Comparison of ENCODE assay signal across 1 cellular context in the genomic region with DNA sequence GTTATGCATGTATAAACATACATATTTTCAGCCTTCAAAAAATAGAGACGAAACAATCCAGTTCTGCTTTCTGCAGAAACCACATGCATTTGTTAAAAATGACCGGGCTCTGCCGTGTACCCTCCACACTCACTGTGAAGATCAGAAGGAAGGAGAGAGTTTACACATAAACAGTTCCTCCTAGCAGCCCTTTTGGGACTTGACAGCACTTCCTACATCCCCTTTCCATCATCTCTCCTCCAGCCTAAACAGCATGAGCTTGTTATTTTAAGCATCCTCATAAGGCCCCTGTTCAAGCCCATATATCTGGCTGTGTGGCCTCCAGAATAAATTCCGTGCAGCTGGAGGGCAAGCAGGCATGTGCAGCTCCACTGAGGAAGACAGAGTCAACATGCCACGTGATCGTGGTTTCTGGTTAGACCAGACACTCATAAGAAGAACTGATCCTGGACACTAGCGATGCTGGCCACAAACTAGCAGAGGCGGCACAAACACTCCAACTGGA.
TF ChIP-seq lines count a peak whose summit lies in the region.

No MANE protein-coding gene starts in this region.

TF ChIP-seq in GM12878, 131 proteins besides CTCF, POLR2A, EP300 and RAD21 (continued from another document):
- TF ChIP-seq, protein P1, sequence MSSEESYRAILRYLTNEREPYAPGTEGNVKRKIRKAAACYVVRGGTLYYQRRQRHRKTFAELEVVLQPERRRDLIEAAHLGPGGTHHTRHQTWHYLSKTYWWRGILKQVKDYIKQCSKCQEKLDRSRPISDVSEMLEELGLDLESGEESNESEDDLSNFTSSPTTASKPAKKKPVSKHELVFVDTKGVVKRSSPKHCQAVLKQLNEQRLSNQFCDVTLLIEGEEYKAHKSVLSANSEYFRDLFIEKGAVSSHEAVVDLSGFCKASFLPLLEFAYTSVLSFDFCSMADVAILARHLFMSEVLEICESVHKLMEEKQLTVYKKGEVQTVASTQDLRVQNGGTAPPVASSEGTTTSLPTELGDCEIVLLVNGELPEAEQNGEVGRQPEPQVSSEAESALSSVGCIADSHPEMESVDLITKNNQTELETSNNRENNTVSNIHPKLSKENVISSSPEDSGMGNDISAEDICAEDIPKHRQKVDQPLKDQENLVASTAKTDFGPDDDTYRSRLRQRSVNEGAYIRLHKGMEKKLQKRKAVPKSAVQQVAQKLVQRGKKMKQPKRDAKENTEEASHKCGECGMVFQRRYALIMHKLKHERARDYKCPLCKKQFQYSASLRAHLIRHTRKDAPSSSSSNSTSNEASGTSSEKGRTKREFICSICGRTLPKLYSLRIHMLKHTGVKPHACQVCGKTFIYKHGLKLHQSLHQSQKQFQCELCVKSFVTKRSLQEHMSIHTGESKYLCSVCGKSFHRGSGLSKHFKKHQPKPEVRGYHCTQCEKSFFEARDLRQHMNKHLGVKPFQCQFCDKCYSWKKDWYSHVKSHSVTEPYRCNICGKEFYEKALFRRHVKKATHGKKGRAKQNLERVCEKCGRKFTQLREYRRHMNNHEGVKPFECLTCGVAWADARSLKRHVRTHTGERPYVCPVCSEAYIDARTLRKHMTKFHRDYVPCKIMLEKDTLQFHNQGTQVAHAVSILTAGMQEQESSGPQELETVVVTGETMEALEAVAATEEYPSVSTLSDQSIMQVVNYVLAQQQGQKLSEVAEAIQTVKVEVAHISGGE (CRISPR knock-in tag; IDR thresholded peaks at IDR 0.05): no peak
- TF ChIP-seq ETV6 (conservative IDR thresholded peaks at IDR 0.05 in 1 of 2, IDR thresholded peaks at IDR 0.05 in 1 of 2; ENCODE audit: borderline replicate concordance in 1 of 2, low read depth in 1 of 2): peak in 1 of 2 experiments; percentile 64; a peak in 1 of 4 replicates
- TF ChIP-seq, protein P2, sequence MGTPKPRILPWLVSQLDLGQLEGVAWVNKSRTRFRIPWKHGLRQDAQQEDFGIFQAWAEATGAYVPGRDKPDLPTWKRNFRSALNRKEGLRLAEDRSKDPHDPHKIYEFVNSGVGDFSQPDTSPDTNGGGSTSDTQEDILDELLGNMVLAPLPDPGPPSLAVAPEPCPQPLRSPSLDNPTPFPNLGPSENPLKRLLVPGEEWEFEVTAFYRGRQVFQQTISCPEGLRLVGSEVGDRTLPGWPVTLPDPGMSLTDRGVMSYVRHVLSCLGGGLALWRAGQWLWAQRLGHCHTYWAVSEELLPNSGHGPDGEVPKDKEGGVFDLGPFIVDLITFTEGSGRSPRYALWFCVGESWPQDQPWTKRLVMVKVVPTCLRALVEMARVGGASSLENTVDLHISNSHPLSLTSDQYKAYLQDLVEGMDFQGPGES (IDR thresholded peaks at IDR 0.05): no peak
- TF ChIP-seq ZBED1 (IDR thresholded peaks at IDR 0.05; ENCODE audit: borderline replicate concordance): peak; percentile 58; the same call in 1 of the 2 replicates
- TF ChIP-seq, protein P3, sequence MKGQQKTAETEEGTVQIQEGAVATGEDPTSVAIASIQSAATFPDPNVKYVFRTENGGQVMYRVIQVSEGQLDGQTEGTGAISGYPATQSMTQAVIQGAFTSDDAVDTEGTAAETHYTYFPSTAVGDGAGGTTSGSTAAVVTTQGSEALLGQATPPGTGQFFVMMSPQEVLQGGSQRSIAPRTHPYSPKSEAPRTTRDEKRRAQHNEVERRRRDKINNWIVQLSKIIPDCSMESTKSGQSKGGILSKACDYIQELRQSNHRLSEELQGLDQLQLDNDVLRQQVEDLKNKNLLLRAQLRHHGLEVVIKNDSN (IDR thresholded peaks at IDR 0.05; ENCODE audit: borderline replicate concordance, extremely low read length, insufficient read depth, low read depth, low read length): peak; percentile 75
- TF ChIP-seq ZNF207 (IDR thresholded peaks at IDR 0.05; ENCODE audit: borderline replicate concordance): no peak
- TF ChIP-seq, protein P4, sequence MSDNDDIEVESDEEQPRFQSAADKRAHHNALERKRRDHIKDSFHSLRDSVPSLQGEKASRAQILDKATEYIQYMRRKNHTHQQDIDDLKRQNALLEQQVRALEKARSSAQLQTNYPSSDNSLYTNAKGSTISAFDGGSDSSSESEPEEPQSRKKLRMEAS (IDR thresholded peaks at IDR 0.05; ENCODE audit: low read depth, low read length): peak; percentile 57; the same call in 1 of the 2 replicates
- no peak for TF ChIP-seq CHD4 (IDR thresholded peaks at IDR 0.05)
- TF ChIP-seq KLF5 (IDR thresholded peaks at IDR 0.05; ENCODE audit: partially characterized antibody): no peak
- TF ChIP-seq POU2F2 (IDR thresholded peaks at IDR 0.05; ENCODE audit: borderline replicate concordance, low read depth, low read length): peak; percentile 70; the same call in 1 of the 3 replicates
- no peak for TF ChIP-seq TARDBP (IDR thresholded peaks at IDR 0.05; ENCODE audit: borderline replicate concordance)
- TF ChIP-seq, protein P5, sequence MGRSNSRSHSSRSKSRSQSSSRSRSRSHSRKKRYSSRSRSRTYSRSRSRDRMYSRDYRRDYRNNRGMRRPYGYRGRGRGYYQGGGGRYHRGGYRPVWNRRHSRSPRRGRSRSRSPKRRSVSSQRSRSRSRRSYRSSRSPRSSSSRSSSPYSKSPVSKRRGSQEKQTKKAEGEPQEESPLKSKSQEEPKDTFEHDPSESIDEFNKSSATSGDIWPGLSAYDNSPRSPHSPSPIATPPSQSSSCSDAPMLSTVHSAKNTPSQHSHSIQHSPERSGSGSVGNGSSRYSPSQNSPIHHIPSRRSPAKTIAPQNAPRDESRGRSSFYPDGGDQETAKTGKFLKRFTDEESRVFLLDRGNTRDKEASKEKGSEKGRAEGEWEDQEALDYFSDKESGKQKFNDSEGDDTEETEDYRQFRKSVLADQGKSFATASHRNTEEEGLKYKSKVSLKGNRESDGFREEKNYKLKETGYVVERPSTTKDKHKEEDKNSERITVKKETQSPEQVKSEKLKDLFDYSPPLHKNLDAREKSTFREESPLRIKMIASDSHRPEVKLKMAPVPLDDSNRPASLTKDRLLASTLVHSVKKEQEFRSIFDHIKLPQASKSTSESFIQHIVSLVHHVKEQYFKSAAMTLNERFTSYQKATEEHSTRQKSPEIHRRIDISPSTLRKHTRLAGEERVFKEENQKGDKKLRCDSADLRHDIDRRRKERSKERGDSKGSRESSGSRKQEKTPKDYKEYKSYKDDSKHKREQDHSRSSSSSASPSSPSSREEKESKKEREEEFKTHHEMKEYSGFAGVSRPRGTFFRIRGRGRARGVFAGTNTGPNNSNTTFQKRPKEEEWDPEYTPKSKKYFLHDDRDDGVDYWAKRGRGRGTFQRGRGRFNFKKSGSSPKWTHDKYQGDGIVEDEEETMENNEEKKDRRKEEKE (IDR thresholded peaks at IDR 0.05): no peak
- peak; percentile 91 for TF ChIP-seq RUNX3 (IDR thresholded peaks at IDR 0.05; ENCODE audit: low read length)
- peak; percentile 57; the same call in 1 of the 2 replicates for TF ChIP-seq ATF7 (IDR thresholded peaks at IDR 0.05; ENCODE audit: low read depth)
- 0 out of 2 replicates have a peak, but pooled peaks have one; percentile 79 for TF ChIP-seq IRF4 (IDR thresholded peaks at IDR 0.05; ENCODE audit: low read depth, low read length)
- peak; percentile 90 for TF ChIP-seq IKZF1 (conservative IDR thresholded peaks at IDR 0.05)
- peak; percentile 82 to 88 for TF ChIP-seq BHLHE40 (IDR thresholded peaks at IDR 0.05; ENCODE audit: borderline replicate concordance in 1 of 2, low read depth in 2 of 2, low read length in 1 of 2)
- TF ChIP-seq CHD1 (IDR thresholded peaks at IDR 0.05; ENCODE audit: low read depth, low read length): no peak
- no peak for TF ChIP-seq RFX5 (IDR thresholded peaks at IDR 0.05; ENCODE audit: low read depth, low read length)
- no peak for TF ChIP-seq JUND (IDR thresholded peaks at IDR 0.05; ENCODE audit: low read depth, low read length)
- no peak for TF ChIP-seq ZZZ3 (IDR thresholded peaks at IDR 0.05; ENCODE audit: control insufficient read depth, insufficient read length, low read depth)
- TF ChIP-seq, protein P6, sequence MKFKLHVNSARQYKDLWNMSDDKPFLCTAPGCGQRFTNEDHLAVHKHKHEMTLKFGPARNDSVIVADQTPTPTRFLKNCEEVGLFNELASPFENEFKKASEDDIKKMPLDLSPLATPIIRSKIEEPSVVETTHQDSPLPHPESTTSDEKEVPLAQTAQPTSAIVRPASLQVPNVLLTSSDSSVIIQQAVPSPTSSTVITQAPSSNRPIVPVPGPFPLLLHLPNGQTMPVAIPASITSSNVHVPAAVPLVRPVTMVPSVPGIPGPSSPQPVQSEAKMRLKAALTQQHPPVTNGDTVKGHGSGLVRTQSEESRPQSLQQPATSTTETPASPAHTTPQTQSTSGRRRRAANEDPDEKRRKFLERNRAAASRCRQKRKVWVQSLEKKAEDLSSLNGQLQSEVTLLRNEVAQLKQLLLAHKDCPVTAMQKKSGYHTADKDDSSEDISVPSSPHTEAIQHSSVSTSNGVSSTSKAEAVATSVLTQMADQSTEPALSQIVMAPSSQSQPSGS (IDR thresholded peaks at IDR 0.05; ENCODE audit: low read length): peak; percentile 83
- TF ChIP-seq CREM (IDR thresholded peaks at IDR 0.05; ENCODE audit: low read depth): peak; percentile 72
- peak; percentile 91 for TF ChIP-seq DPF2 (IDR thresholded peaks at IDR 0.05)
